Comparison of ENCODE assay signal across 8 cellular contexts in the genomic region with DNA sequence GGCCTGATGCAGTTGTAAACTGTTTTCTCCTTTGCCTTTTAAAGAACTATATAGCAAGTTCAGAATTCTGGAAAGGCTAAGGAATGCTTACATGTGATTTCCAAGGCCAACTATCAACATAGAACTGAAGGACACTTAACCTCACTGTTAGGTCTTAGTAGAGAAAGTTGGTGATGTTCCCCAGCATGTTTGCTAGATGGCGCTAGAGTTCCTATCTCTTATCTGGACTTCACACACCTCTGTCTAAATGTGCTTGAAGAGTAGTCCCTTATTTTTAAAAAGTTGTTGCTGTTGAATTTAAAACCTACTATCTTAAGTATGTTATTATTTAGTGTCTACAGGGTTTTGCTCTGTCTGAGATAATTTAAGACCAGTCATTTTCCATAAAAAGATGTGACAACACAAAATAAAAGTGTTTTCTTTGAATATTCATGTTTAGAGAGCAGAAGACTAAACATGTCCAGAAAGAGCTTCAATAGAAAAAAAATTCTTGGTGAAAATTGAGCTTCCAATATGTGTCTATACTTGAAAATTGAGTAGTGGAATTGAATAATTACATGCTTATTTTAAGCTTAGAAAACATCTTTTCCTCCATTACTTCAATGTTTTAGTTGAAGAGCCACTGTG.
DNase-seq lines count a peak whose midpoint lies in the region; TF ChIP-seq lines count a peak whose summit lies in the region.

No MANE protein-coding gene starts in this region.

- no peak overlapping the region for H3K4me3 Mint-ChIP-seq in osteocyte (ENCODE audit: unreplicated experiment)

- no peaks in the 10 kb centered on the region for H3K4me1 Mint-ChIP-seq in osteocyte (ENCODE audit: unreplicated experiment)

- H3K36me3 Mint-ChIP-seq in osteocyte (ENCODE audit: unreplicated experiment): no peaks in the 10 kb centered on the region

- peaks cover 27% of the 10 kb centered on the region for H3K27me3 ChIP-seq in WERI-Rb-1 (ENCODE audit: insufficient read depth, low read depth, severe bottlenecking)

- no peak overlapping the region for H3K4me3 ChIP-seq in WERI-Rb-1 (ENCODE audit: low read depth, low read length)

- H3K9me3 ChIP-seq in WERI-Rb-1 (ENCODE audit: severe bottlenecking): no peaks in the 10 kb centered on the region

- H3K27me3 Mint-ChIP-seq in osteocyte (ENCODE audit: unreplicated experiment): no peaks in the 10 kb centered on the region

- no peaks in the 10 kb centered on the region for H3K36me3 ChIP-seq in WERI-Rb-1

- H3K27ac ChIP-seq in WERI-Rb-1: no peak overlapping the region

- H3K27ac Mint-ChIP-seq in osteocyte (ENCODE audit: unreplicated experiment): no peak overlapping the region

- DNase-seq in NCI-H524 (lab: John Stamatoyannopoulos, UW) (peak; percentile 6 to 51), NCI-H524 treated with DMSO at 0.1 percent for 48 hours (lab: John Stamatoyannopoulos, UW) (no peak), KBM-7 (peak; percentile 30), WERI-Rb-1 (no peak), osteocyte (ENCODE audit: extremely low spot score, unreplicated experiment) (no peak), occipital lobe (lab: John Stamatoyannopoulos, UW) (no peak), HK-2 (ENCODE audit: unreplicated experiment) (no peak)
- DNase-seq in activated CD8-positive, alpha-beta memory T cell treated with anti-CD3 and anti-CD28 coated beads, Interleukin-2, amount 50 U/mL, for 48 hours: no peak

- H3K9me3 Mint-ChIP-seq in osteocyte (ENCODE audit: unreplicated experiment): peaks cover 11% of the 10 kb centered on the region

- peak; percentile 71 for TF ChIP-seq CTCF in WERI-Rb-1 (IDR thresholded peaks at IDR 0.05; ENCODE audit: low read depth, low read length)
- TF ChIP-seq CTCF in osteocyte (IDR thresholded peaks at IDR 0.05): peak; percentile 10

- in situ Hi-C loops in KBM-7 (cut with MboI; ENCODE audit: low pct_unique_long_range_greater_than_20kb, low sequenced_read_pairs): no loop called here

Comparison
In these comparisons a context has a peak if more than half of its experiments do, and no peak if none do; other contexts are left out.
1. DNase-seq: peak in NCI-H524 (2 of 2) and KBM-7 (single experiment); none in NCI-H524 treated with DMSO at 0.1 percent for 48 hours (single experiment), WERI-Rb-1 (single experiment), osteocyte (single experiment), occipital lobe (single experiment), activated CD8-positive, alpha-beta memory T cell treated with anti-CD3 and anti-CD28 coated beads, Interleukin-2, amount 50 U/mL, for 48 hours (single experiment) and HK-2 (single experiment).